Comparison of ENCODE assay signal across 8 cellular contexts in the genomic region with DNA sequence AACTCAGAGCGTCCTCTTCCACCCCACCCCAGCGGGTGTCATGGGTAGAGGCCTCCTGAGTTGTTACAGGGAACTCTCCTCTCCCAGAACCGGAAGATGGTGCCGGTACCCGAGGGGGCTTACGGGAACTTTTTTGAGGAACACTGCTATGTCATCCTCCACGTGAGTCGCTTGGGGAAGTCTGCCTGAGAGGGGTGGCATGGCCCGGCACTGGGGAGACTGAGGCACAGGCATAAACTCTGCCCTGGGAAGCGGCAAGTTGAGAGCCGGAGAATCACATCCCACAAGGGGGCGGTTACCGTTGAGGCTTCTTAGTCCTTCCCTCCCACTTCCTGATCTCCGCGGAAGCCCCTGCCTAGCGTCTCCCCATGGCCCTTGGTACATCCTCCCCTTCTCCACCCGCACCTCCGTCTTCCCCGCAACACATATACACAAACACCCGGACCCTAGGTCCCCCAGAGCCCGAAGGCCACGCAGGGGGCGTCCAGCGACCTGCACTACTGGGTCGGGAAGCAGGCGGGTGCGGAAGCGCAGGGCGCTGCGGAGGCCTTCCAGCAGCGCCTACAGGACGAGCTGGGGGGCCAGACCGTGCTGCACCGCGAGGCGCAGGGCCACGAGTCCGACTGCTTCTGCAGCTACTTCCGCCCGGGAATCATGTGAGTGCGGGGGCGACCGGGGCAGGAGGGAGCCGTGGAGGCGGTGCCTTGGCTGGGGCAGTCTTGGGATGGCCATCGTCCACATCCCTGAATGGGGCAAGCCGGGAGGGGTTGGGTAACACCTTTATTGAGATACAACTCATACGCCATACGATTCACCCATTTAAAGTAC. TPM values are rescaled to one million over a fixed set of nuclear protein-coding genes. Genes with fewer than 3 reads are reported as not detected.
DNase-seq lines count a peak whose midpoint lies in the region; ATAC-seq lines count a peak whose summit lies in the region.

No MANE protein-coding gene starts in this region.

- DNase-seq in ELR (ENCODE audit: low read depth) (peak; percentile 79), LHCN-M2 (ENCODE audit: low read depth) (peak; percentile 82), mesenteric fat pad (ENCODE audit: low spot score) (peak; percentile 96), T1000 (lab: John Stamatoyannopoulos, UW) (no peak)
- peak; percentile 79 to 83 for DNase-seq in activated CD4-positive, alpha-beta T cell treated with anti-CD3 and anti-CD28 coated beads, Interleukin-2, amount 50 U/mL, for 48 hours
- DNase-seq in effector memory CD4-positive, alpha-beta T cell = peak in 2 of 3 donors; percentile 37 to 47
- peak; percentile 16 to 47 for DNase-seq in stimulated activated CD8-positive, alpha-beta memory T cell treated with anti-CD3 and anti-CD28 coated beads, Interleukin-15, amount 100 ng/mL, for 4 hours (ENCODE audit: low read depth in 2 of 2)

- no peaks in the 10 kb centered on the region for H3K27me3 ChIP-seq in effector memory CD4-positive, alpha-beta T cell (replicated peaks; ENCODE audit: control insufficient read depth, insufficient read depth, low read length, poor library complexity, severe bottlenecking)

- ATAC-seq in GM21737 (IDR thresholded peaks at IDR 0.05; ENCODE audit: unreplicated experiment) = peak; percentile 57

- no peaks in the 10 kb centered on the region for H3K9me3 ChIP-seq in effector memory CD4-positive, alpha-beta T cell (ENCODE audit: control insufficient read depth, low read length)

- H3K4me1 ChIP-seq in effector memory CD4-positive, alpha-beta T cell (ENCODE audit: control insufficient read depth, insufficient read depth, low read length, poor library complexity, severe bottlenecking) = peaks cover 51% of the 10 kb centered on the region

- H3K27ac ChIP-seq in effector memory CD4-positive, alpha-beta T cell (ENCODE audit: insufficient read depth, low read length, poor library complexity, severe bottlenecking) = peak overlapping the region; percentile 81

- H3K4me3 ChIP-seq in effector memory CD4-positive, alpha-beta T cell (ENCODE audit: insufficient read depth, low read depth, low read length, poor library complexity, severe bottlenecking) = peak overlapping the region; percentile 63

- no peaks in the 10 kb centered on the region for H3K36me3 ChIP-seq in effector memory CD4-positive, alpha-beta T cell (ENCODE audit: control insufficient read depth, insufficient read depth, low read length)

RNA-seq across cellular contexts. Expression of a gene that starts 3.4 kb away (rescaled TPM):
- 8.4 and 8.8 TPM in 2 replicates for total RNA-seq in LHCN-M2 (2014; rRNA removed)
- polyA plus RNA-seq in LHCN-M2 (2012) = 3.0 TPM
- total RNA-seq in mesenteric fat pad = 4.3 TPM

RNA-seq across cellular contexts. Expression of a gene that starts 35.4 kb away (rescaled TPM):
- total RNA-seq in LHCN-M2 (2014; rRNA removed) = 17.2 and 17.4 TPM in 2 replicates
- polyA plus RNA-seq in LHCN-M2 (2012) = 29.5 TPM
- total RNA-seq in mesenteric fat pad = 18.5 TPM

RNA-seq across cellular contexts. Expression of a gene that starts 45.0 kb away (rescaled TPM):
- 0.13 TPM in 1 of 2 replicates, not detected in the other for total RNA-seq in LHCN-M2 (2014; rRNA removed)
- polyA plus RNA-seq in LHCN-M2 (2012) = not detected
- 1.9 TPM for total RNA-seq in mesenteric fat pad
